24 cellular contexts compared by ENCODE assay signal in genomic region chr12:131357152-131357747, GRCh38.
DNase-seq lines count a peak whose midpoint lies in the region; ATAC-seq and TF ChIP-seq lines count a peak whose summit lies in the region.
"Had no signal": no experiment of that assay in that cellular context is flagged by ENCODE, and none has a peak within 500 bp of the region (broad histone marks: within the 10 kb centered on the region; RNA-seq: fewer than 3 reads in every experiment).

No MANE protein-coding gene starts in this region.

- H3K27ac ChIP-seq in SK-N-SH (ENCODE audit: low read depth in 2 of 2, low read length in 1 of 2), result no peak overlapping the region
- no peak overlapping the region for H3K27ac ChIP-seq in adrenal gland
- H3K27ac ChIP-seq in mammary epithelial cell (ENCODE audit: insufficient read depth, low read depth, low read length), result no peak overlapping the region
- H3K27ac ChIP-seq: 22Rv1, GM23248, HL-60 had no signal

- no peak for TF ChIP-seq EP300 in SK-N-SH (IDR thresholded peaks at IDR 0.05; ENCODE audit: borderline replicate concordance in 1 of 2, low read depth in 1 of 2, low read length in 1 of 2)

- H3K4me1 ChIP-seq in SK-N-SH (ENCODE audit: control insufficient read depth in 1 of 2, insufficient read depth in 2 of 2, low read depth in 1 of 2, low read length in 1 of 2) (peaks cover 0 to 13% of the 10 kb centered on the region in 2 experiments; a peak in 2 of 4 replicates), adrenal gland (replicated peaks in 1 of 2) (no peaks in the 10 kb centered on the region), mammary epithelial cell (ENCODE audit: insufficient read depth, low read length) (no peaks in the 10 kb centered on the region)

- no peaks in the 10 kb centered on the region for H3F3A ChIP-seq in SK-N-SH (replicated peaks; ENCODE audit: insufficient read depth)

- H3K4me2 ChIP-seq in SK-N-SH (no peak overlapping the region), mammary epithelial cell (ENCODE audit: insufficient read depth, low read depth, low read length) (no peak overlapping the region)

- in situ Hi-C loops in mammary epithelial cell (cut with MboI; ENCODE audit: low sequenced_read_pairs in 2 of 2), result no loop called here

- H4K20me1 ChIP-seq in SK-N-SH (ENCODE audit: insufficient read depth), result no peaks in the 10 kb centered on the region
- H4K20me1 ChIP-seq in mammary epithelial cell (ENCODE audit: insufficient read depth, low read length), result no peaks in the 10 kb centered on the region

- POLR2A ChIA-PET in SK-N-SH (lab: Yijun Ruan, JAX), result no interaction called here

- no peak for TF ChIP-seq RAD21 in SK-N-SH (IDR thresholded peaks at IDR 0.05; ENCODE audit: low read length)

- CTCF ChIA-PET in SK-N-SH (lab: Yijun Ruan, JAX), result no interaction called here
- CTCF ChIA-PET in mammary epithelial cell (lab: Charles Lee; ENCODE audit: low non-redundant PET), result no interaction called here

- H3K9me2 ChIP-seq in SK-N-SH, result no peaks in the 10 kb centered on the region

- DNase-seq in SK-N-SH (no peak), neural crest cell (ENCODE audit: low read depth, low spot score) (no peak), DMS53 treated with DMSO at 0.1 percent for 48 hours (lab: John Stamatoyannopoulos, UW; ENCODE audit: unreplicated experiment) (no peak), adrenal gland (no peak), HPDE6-E6E7 (ENCODE audit: extremely low spot score) (no peak), mammary epithelial cell (no peak)
- DNase-seq: C1 segment of cervical spinal cord; CD8-positive, alpha-beta T cell; GM23248; H9; HFFc6; KG1; NCI-H1105; NCI-H146; NCI-H2029; NCI-H2171; NCI-H345; NCI-H526; PC-3; SHP77 had no signal

- H3K4me3 ChIP-seq in SK-N-SH (ENCODE audit: low read depth in 2 of 2, low read length in 1 of 2) (no peak overlapping the region), adrenal gland (no peak overlapping the region), mammary epithelial cell (replicated peaks in 1 of 3; ENCODE audit: insufficient read depth in 1 of 3, low read depth in 2 of 3, low read length in 3 of 3) (no peak overlapping the region)
- H3K4me3 ChIP-seq: GM23248 had no signal

- no peak for TF ChIP-seq POLR2A in adrenal gland (IDR thresholded peaks at IDR 0.05)

- H3K36me3 Mint-ChIP-seq in brain (no peaks in the 10 kb centered on the region), neural crest cell (ENCODE audit: low read depth) (peaks cover 20% of the 10 kb centered on the region)
- H3K36me3 Mint-ChIP-seq: CD8-positive, alpha-beta T cell had no signal

- H3K4me1 Mint-ChIP-seq in brain (peaks cover 50% of the 10 kb centered on the region), neural crest cell (peaks cover 59% of the 10 kb centered on the region)

- H3K9ac ChIP-seq in SK-N-SH, result no peak overlapping the region
- H3K9ac ChIP-seq in mammary epithelial cell (ENCODE audit: insufficient read depth, low read length), result no peak overlapping the region
- H3K9ac ChIP-seq: GM23248 had no signal

- H2AFZ ChIP-seq in SK-N-SH (ENCODE audit: low read depth) (no peak overlapping the region), mammary epithelial cell (ENCODE audit: low read depth, low read length) (no peak overlapping the region)
- H2AFZ ChIP-seq: GM23248 had no signal

- H3K9me3 Mint-ChIP-seq in brain, result peaks cover 0 to 8% (median 0%) of the 10 kb centered on the region in 5 experiments
- H3K9me3 Mint-ChIP-seq in neural crest cell, result peaks cover 9% of the 10 kb centered on the region
- H3K9me3 Mint-ChIP-seq: CD8-positive, alpha-beta T cell had no signal

- 31% methylated on average over 10 of the region's 10 CpGs for WGBS in SK-N-SH (ENCODE audit: low lambda C conversion rate)
- WGBS in adrenal gland, 4 donors, result 67 to 76% (median 75%) methylated on average over 10 of the region's 10 CpGs
- 48% methylated on average over 6 of the region's 10 CpGs for WGBS in mammary epithelial cell (ENCODE audit: low coverage, missing lambda C conversion rate)

- peaks cover 11% of the 10 kb centered on the region for H3K27me3 Mint-ChIP-seq in brain
- H3K27me3 Mint-ChIP-seq in neural crest cell (ENCODE audit: low read depth), result peaks cover 20% of the 10 kb centered on the region

- no peak for TF ChIP-seq CTCF in SK-N-SH (IDR thresholded peaks at IDR 0.05)
- no peak for TF ChIP-seq CTCF in brain (conservative IDR thresholded peaks at IDR 0.05)
- no peak for TF ChIP-seq CTCF in neural crest cell (conservative IDR thresholded peaks at IDR 0.05)
- TF ChIP-seq CTCF in adrenal gland (IDR thresholded peaks at IDR 0.05), result no peak
- TF ChIP-seq CTCF in mammary epithelial cell (conservative IDR thresholded peaks at IDR 0.05 in 1 of 2, IDR thresholded peaks at IDR 0.05 in 1 of 2; ENCODE audit: extremely low read depth in 1 of 2, insufficient read depth in 1 of 2, low read depth in 1 of 2, low read length in 2 of 2), result no peak

- H3K9me3 ChIP-seq in SK-N-SH, result no peaks in the 10 kb centered on the region
- no peaks in the 10 kb centered on the region for H3K9me3 ChIP-seq in adrenal gland (replicated peaks in 1 of 3)
- H3K9me3 ChIP-seq in mammary epithelial cell (replicated peaks; ENCODE audit: insufficient read depth, low read length), result peaks cover 13% of the 10 kb centered on the region

- no peaks in the 10 kb centered on the region for H3K36me3 ChIP-seq in SK-N-SH (replicated peaks in 1 of 2; ENCODE audit: control insufficient read depth in 1 of 2, insufficient read depth in 2 of 2, low read length in 1 of 2)
- H3K36me3 ChIP-seq in adrenal gland (replicated peaks in 1 of 2), result no peaks in the 10 kb centered on the region
- no peaks in the 10 kb centered on the region for H3K36me3 ChIP-seq in mammary epithelial cell (ENCODE audit: insufficient read depth, low read length)

- H3K4me3 Mint-ChIP-seq in brain (peak overlapping the region in 1 of 5 experiments; percentile 5), neural crest cell (peak overlapping the region; percentile 50)
- H3K4me3 Mint-ChIP-seq: CD8-positive, alpha-beta T cell; H9; HFFc6 had no signal

- H3K79me2 ChIP-seq in SK-N-SH (ENCODE audit: insufficient read depth) (no peaks in the 10 kb centered on the region), mammary epithelial cell (ENCODE audit: insufficient read depth, low read length) (no peaks in the 10 kb centered on the region)

- dilution Hi-C loops in mammary epithelial cell (cut with HindIII; ENCODE audit: low sequenced_read_pairs), result loop anchor here (10.0 kb wide), 1 partner anchor 252 kb away; no protein-coding TSS in a partner anchor

- ATAC-seq in SK-N-SH treated with all-trans-retinoic acid at 6 μM for 48 hours, result no peak
- ATAC-seq: CD8-positive, alpha-beta T cell; PC-3 had no signal

- intact Hi-C loops in adrenal gland (cut with DNase I), result no loop called here
- intact Hi-C loops in mammary epithelial cell (cut with micrococcal nuclease), result no loop called here

- H3K27ac Mint-ChIP-seq in brain (peak overlapping the region in 3 of 5 experiments; percentile 37 to 95 (median 69)), neural crest cell (ENCODE audit: unreplicated experiment) (no peak overlapping the region)
- H3K27ac Mint-ChIP-seq: CD8-positive, alpha-beta T cell; H9; HFFc6 had no signal

- H3K27me3 ChIP-seq in SK-N-SH (ENCODE audit: insufficient read depth), result no peaks in the 10 kb centered on the region
- H3K27me3 ChIP-seq in adrenal gland, result no peaks in the 10 kb centered on the region
- no peaks in the 10 kb centered on the region for H3K27me3 ChIP-seq in mammary epithelial cell (ENCODE audit: insufficient read depth, low read length)

- no TSS peak for BruUV-seq in mammary epithelial cell (replicated peaks; lab: Mats Ljungman, UMichigan)

TF ChIP-seq in SK-N-SH, 30 proteins besides CTCF, POLR2A, EP300 and RAD21:
- TF ChIP-seq RCOR1 (IDR thresholded peaks at IDR 0.05; ENCODE audit: low read length), result 0 out of 2 replicates have a peak, but pooled peaks have one; percentile 22
- no peak for TF ChIP-seq ZBTB33 (IDR thresholded peaks at IDR 0.05; ENCODE audit: borderline replicate concordance, low read depth)

TF ChIP-seq in SK-N-SH treated with all-trans-retinoic acid at 6 μM for 48 hours, 23 proteins besides CTCF, POLR2A, EP300 and RAD21 (continues in another document):
- TF ChIP-seq SNAI2 (CRISPR knock-in tag; IDR thresholded peaks at IDR 0.05) (no peak), PATZ1 (CRISPR knock-in tag; IDR thresholded peaks at IDR 0.05; ENCODE audit: borderline replicate concordance) (no peak), POU6F1 (CRISPR knock-in tag; IDR thresholded peaks at IDR 0.05; ENCODE audit: borderline replicate concordance, low read depth) (no peak)
